In the genomic region with DNA sequence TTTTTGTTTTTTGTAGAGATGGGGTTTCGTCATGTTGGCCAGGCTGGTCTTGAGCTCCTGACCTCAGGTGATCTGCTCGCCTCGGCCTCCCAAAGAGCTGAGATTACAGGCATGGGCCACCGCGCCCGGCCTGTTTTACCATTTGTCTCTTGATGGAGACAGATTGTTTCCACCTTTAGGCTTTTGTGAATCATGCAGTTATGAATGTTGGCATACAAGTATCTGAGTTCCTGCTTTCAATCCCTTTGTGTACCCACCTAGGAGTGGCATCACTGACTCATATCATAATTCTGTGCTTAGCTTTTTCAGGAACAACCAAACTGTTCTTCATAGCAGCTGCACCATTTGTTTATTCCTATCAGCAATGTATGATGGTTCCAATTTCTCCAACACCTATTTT, we compare ENCODE assay signal across 19 cellular contexts. TPM values are rescaled to one million over a fixed set of nuclear protein-coding genes. Genes with fewer than 3 reads are reported as not detected.
DNase-seq lines count a peak whose midpoint lies in the region; ATAC-seq, FAIRE-seq and TF ChIP-seq lines count a peak whose summit lies in the region.
"Had no signal": no experiment of that assay in that cellular context is flagged by ENCODE, and none has a peak within 500 bp of the region (broad histone marks: within the 10 kb centered on the region; RNA-seq: fewer than 3 reads in every experiment).

No MANE protein-coding gene starts in this region.

- H4K20me1 ChIP-seq in keratinocyte (ENCODE audit: control insufficient read depth, extremely low read depth, insufficient read depth, low read length): no peaks in the 10 kb centered on the region

- H3K9ac ChIP-seq in keratinocyte (ENCODE audit: control insufficient read depth, extremely low read depth, insufficient read depth, low read length): no peak overlapping the region

- H3K27me3 ChIP-seq in bronchial epithelial cell (ENCODE audit: control insufficient read depth, insufficient read depth, low read length): no peaks in the 10 kb centered on the region
- no peaks in the 10 kb centered on the region for H3K27me3 ChIP-seq in keratinocyte (ENCODE audit: control insufficient read depth, extremely low read depth, insufficient read depth, low read length)
- H3K27me3 ChIP-seq in stomach: no peaks in the 10 kb centered on the region

- TF ChIP-seq POLR2A in stomach (IDR thresholded peaks at IDR 0.05): no peak

- H3K4me1 ChIP-seq in keratinocyte (ENCODE audit: control insufficient read depth, extremely low read depth, insufficient read depth, low read length) (peaks cover 28% of the 10 kb centered on the region), stomach (no peaks in the 10 kb centered on the region)

- H3K9me1 ChIP-seq in keratinocyte (ENCODE audit: control insufficient read depth, extremely low read depth, insufficient read depth, low read length): no peaks in the 10 kb centered on the region

- H3K9me3 ChIP-seq in keratinocyte (ENCODE audit: control insufficient read depth, low read depth, low read length): no peaks in the 10 kb centered on the region
- H3K9me3 ChIP-seq in stomach: no peaks in the 10 kb centered on the region

- 38 to 78% (median 56%) methylated on average over 6 of the region's 6 CpGs for WGBS in stomach, 5 donors

- DNase-seq in HT1080 (ENCODE audit: low read depth): peak; percentile 19
- DNase-seq in bronchial epithelial cell (ENCODE audit: low read depth): peak; percentile 97
- no peak for DNase-seq in keratinocyte (ENCODE audit: low read depth, low spot score)
- DNase-seq in stomach: peak; percentile 54
- no peak for DNase-seq in SKM-1 treated with dmso at 0.1 percent for 144 hours (lab: John Stamatoyannopoulos, UW; ENCODE audit: unreplicated experiment)
- DNase-seq in caudate nucleus (lab: John Stamatoyannopoulos, UW): no peak
- DNase-seq: CD4-positive, alpha-beta T cell; DMS79; HCEC 1CT; Kasumi-1; NCI-H1417; NCI-H187 treated with DMSO at 0.1 percent for 48 hours; NCI-H446; NCI-H69; NK-92 treated with Interleukin-12 subunit alpha and Interleukin-12 subunit beta, amount 100 ng/mL, for 24 hours; RPMI8226 had no signal

- H3K27ac ChIP-seq in keratinocyte (ENCODE audit: control insufficient read depth, insufficient read depth, low read length) (peak overlapping the region; percentile 39), stomach (peak overlapping the region in 2 of 5 donors; percentile 20 to 82), caudate nucleus (ENCODE audit: low read depth, low read length) (no peak overlapping the region)

- TF ChIP-seq CTCF in bronchial epithelial cell (IDR thresholded peaks at IDR 0.05; ENCODE audit: insufficient read depth, low read length, severe bottlenecking) (no peak), keratinocyte (optimal IDR thresholded peaks at IDR 0.05 in 1 of 3, IDR thresholded peaks at IDR 0.05 in 1 of 3, conservative IDR thresholded peaks at IDR 0.05 in 1 of 3; ENCODE audit: extremely low read depth in 1 of 3, insufficient read depth in 2 of 3, low read length in 3 of 3) (no peak), stomach (IDR thresholded peaks at IDR 0.05) (no peak)

- intact Hi-C loops in stomach (cut with DNase I; ENCODE audit: low total_unique reads): no loop called here

- H3K4me3 ChIP-seq in bronchial epithelial cell (ENCODE audit: low read depth, low read length) (no peak overlapping the region), keratinocyte (ENCODE audit: control insufficient read depth in 2 of 3, extremely low read depth in 1 of 3, insufficient read depth in 2 of 3, low read depth in 1 of 3, low read length in 3 of 3) (no peak overlapping the region), stomach (no peak overlapping the region)

- H3K36me3 ChIP-seq in bronchial epithelial cell (ENCODE audit: control insufficient read depth, insufficient read depth, low read length) (no peaks in the 10 kb centered on the region), keratinocyte (ENCODE audit: control insufficient read depth in 2 of 2, extremely low read depth in 1 of 2, insufficient read depth in 2 of 2, low read length in 2 of 2) (no peaks in the 10 kb centered on the region), stomach (no peaks in the 10 kb centered on the region)

- peak overlapping the region; percentile 29 for H3K4me2 ChIP-seq in keratinocyte (ENCODE audit: control insufficient read depth, extremely low read depth, insufficient read depth, low read depth, low read length)

- H3K79me2 ChIP-seq in keratinocyte (ENCODE audit: control insufficient read depth, insufficient read depth, low read length): no peaks in the 10 kb centered on the region

- no peak for ATAC-seq in GM18873 (IDR thresholded peaks at IDR 0.05; ENCODE audit: low FRiP score, unreplicated experiment)

- dilution Hi-C loops in keratinocyte (cut with MboI; ENCODE audit: extremely low pct_ligation_motif_present, low sequenced_read_pairs): no loop called here

- no peak overlapping the region for H2AFZ ChIP-seq in keratinocyte (ENCODE audit: control insufficient read depth, low read length)

- TF ChIP-seq EP300 in stomach (IDR thresholded peaks at IDR 0.05): no peak

- FAIRE-seq in bronchial epithelial cell (lab: Jason Lieb, UNC) (peak; percentile 98), keratinocyte (lab: Jason Lieb, UNC) (peak; percentile 58)
- FAIRE-seq: D721Med, HTR-8/SVneo had no signal

RNA-seq across cellular contexts. Expression of gene MGST2, which starts 20.2 kb away (rescaled TPM):
- total RNA-seq in HT1080 (2014; rRNA removed; shearing (Covaris generic)): 0.68 TPM in 1 of 2 replicates, not detected in the other
- polyA plus RNA-seq in HT1080 (2015; cell fraction: cytosol; rRNA removed): 0.49 and 1.1 TPM in 2 replicates
- polyA plus RNA-seq in HT1080 (2015; cell fraction: nucleus; rRNA removed): not detected in 2 replicates
- total RNA-seq in bronchial epithelial cell: 28.7 and 30.5 TPM in 2 replicates
- polyA plus RNA-seq in keratinocyte: 42.9 to 57.6 TPM (median 43.7 TPM) in 3 replicates
- 24.6 TPM for polyA plus RNA-seq in keratinocyte (2011; ENCODE audit: low read depth)
- polyA plus RNA-seq in keratinocyte (2011; cell fraction: cytosol; rRNA removed): 34.6 and 53.1 TPM in 2 replicates
- 43.3 and 67.4 TPM in 2 replicates for polyA plus RNA-seq in keratinocyte (2011; cell fraction: nucleus; rRNA removed)
- polyA plus RNA-seq in keratinocyte (2012; ENCODE audit: low replicate concordance): 36.2 and 44.2 TPM in 2 replicates
- polyA minus RNA-seq in keratinocyte: 3.9 to 21.6 TPM (median 12.9 TPM) in 3 replicates
- 8.4 TPM for polyA minus RNA-seq in keratinocyte (2011; cell fraction: cytosol; rRNA and poly(A)+ RNA removed)
- polyA minus RNA-seq in keratinocyte (2011; cell fraction: nucleus; rRNA and poly(A)+ RNA removed): 10.0 and 10.2 TPM in 2 replicates
- total RNA-seq in stomach: 100 to 1,000 TPM in 1 of 5 donors, 10 to 100 TPM in 3, 1 to 10 TPM in 1; 7.6 to 153 (median 36.1) TPM
- 100 to 1,000 TPM in 1 of 3 donors, 10 to 100 TPM in 2; 46.1 to 271 (median 48.4) TPM for polyA plus RNA-seq in stomach

Comparison
In these comparisons a context has a peak if more than half of its experiments do, and no peak if none do; other contexts are left out.
1. DNase-seq: peak in HT1080 (single experiment), bronchial epithelial cell (single experiment) and stomach (single experiment); none in keratinocyte (single experiment), SKM-1 treated with dmso at 0.1 percent for 144 hours (single experiment) and caudate nucleus (0 of 61).